ENCODE assay signal across 20 cellular contexts in the genomic region with DNA sequence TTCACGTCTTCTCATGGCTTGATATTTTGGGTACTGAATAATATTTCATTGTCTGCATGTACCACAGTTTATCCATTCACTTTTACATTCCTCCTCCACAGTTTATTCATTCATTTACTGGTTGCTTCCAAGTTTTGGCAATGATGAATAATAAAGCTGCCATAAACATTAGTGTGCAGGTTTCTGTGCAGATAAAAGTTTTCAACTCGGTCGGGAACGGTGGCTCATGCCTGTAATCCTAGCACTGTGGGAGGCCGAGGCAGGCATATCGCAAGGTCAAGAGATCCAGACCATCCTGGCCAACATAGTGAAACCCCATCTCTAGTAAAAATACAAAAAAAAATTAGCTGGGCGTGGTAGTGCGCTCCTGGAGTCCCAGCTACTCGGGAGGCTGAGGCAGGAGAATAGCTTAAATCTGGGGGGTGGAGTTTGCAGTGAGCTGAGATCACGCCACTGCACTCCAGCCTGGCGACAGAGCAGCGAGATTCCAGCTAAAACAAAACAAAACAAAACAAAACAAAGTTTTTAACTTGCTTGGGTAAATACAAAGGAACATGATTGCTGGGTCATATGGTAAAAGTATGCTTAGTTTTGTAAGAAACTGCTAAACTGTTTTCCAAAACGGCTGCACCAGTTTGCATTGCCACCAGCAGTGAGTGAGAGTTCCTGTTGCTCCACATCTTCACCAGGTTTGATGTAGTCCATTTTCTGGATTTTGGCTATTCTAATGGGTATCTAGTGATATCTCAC.
A peak's percentile ranks its signal among the peaks of the same experiment; 100 is the strongest.
DNase-seq lines count a peak whose midpoint lies in the region; ATAC-seq and TF ChIP-seq lines count a peak whose summit lies in the region.
"Had no signal": no experiment of that assay in that cellular context is flagged by ENCODE, and none has a peak within 500 bp of the region (broad histone marks: within the 10 kb centered on the region; RNA-seq: fewer than 3 reads in every experiment).

No MANE protein-coding gene starts in this region.

- no peaks in the 10 kb centered on the region for H4K20me1 ChIP-seq in fibroblast of lung (ENCODE audit: control insufficient read depth, extremely low read depth, insufficient read depth, low read length)

- H3K9me3 ChIP-seq in T-helper 17 cell (ENCODE audit: control insufficient read depth, low read length, poor library complexity, severe bottlenecking) (no peaks in the 10 kb centered on the region), fibroblast of lung (ENCODE audit: control insufficient read depth, insufficient read depth, low read depth, low read length) (no peaks in the 10 kb centered on the region)
- H3K9me3 ChIP-seq: Caco-2 had no signal

- H3K27ac Mint-ChIP-seq in T-helper 17 cell (peak overlapping the region; percentile 39), nephron progenitor cell (no peak overlapping the region)
- no peak overlapping the region for H3K27ac Mint-ChIP-seq in activated CD4-positive, alpha-beta T cell treated with anti-CD3 and anti-CD28 coated beads for 36 hours

- H3K4me3 ChIP-seq in AG10803 (ENCODE audit: low read length) (no peak overlapping the region), fibroblast of lung (replicated peaks in 1 of 4; ENCODE audit: control extremely low read depth in 1 of 4, insufficient read depth in 1 of 4, low read depth in 3 of 4, low read length in 4 of 4) (no peak overlapping the region)
- H3K4me3 ChIP-seq: GM12878 had no signal

- H3K27ac ChIP-seq in fibroblast of lung (ENCODE audit: insufficient read depth, low read length): no peak overlapping the region

- H3K9ac ChIP-seq in fibroblast of lung (ENCODE audit: insufficient read depth, low read length): no peak overlapping the region

- no peak for ATAC-seq in T-helper 17 cell
- peak; percentile 68 for ATAC-seq in omental fat pad (ENCODE audit: low FRiP score)
- ATAC-seq in activated CD4-positive, alpha-beta T cell treated with anti-CD3 and anti-CD28 coated beads for 36 hours: no peak
- ATAC-seq: GM12878, Panc1, Right ventricle myocardium inferior had no signal

- no peak overlapping the region for H2AFZ ChIP-seq in fibroblast of lung (ENCODE audit: low read length)

- no peaks in the 10 kb centered on the region for H3K36me3 ChIP-seq in fibroblast of lung (ENCODE audit: control insufficient read depth, insufficient read depth, low read length)

- H3K27me3 Mint-ChIP-seq in T-helper 17 cell: no peaks in the 10 kb centered on the region
- no peaks in the 10 kb centered on the region for H3K27me3 Mint-ChIP-seq in activated CD4-positive, alpha-beta T cell treated with anti-CD3 and anti-CD28 coated beads for 36 hours
- H3K27me3 Mint-ChIP-seq in nephron progenitor cell (ENCODE audit: low read depth, poor library complexity): peaks cover 3% of the 10 kb centered on the region

- no peaks in the 10 kb centered on the region for H3K9me3 Mint-ChIP-seq in activated CD4-positive, alpha-beta T cell treated with anti-CD3 and anti-CD28 coated beads for 36 hours (ENCODE audit: low read depth)
- no peaks in the 10 kb centered on the region for H3K9me3 Mint-ChIP-seq in nephron progenitor cell
- H3K9me3 Mint-ChIP-seq: CD14-positive monocyte had no signal

- peaks cover 6% of the 10 kb centered on the region for H3K36me3 Mint-ChIP-seq in T-helper 17 cell (ENCODE audit: low read depth)
- peaks cover 7% of the 10 kb centered on the region for H3K36me3 Mint-ChIP-seq in activated CD4-positive, alpha-beta T cell treated with anti-CD3 and anti-CD28 coated beads for 36 hours (ENCODE audit: low read depth)
- peaks cover 41% of the 10 kb centered on the region for H3K36me3 Mint-ChIP-seq in nephron progenitor cell (ENCODE audit: low read depth)

- POLR2A ChIA-PET in activated CD4-positive, alpha-beta T cell treated with anti-CD3 and anti-CD28 coated beads for 36 hours (lab: Charles Lee): interaction anchor here (0.6 kb wide), 1 partner anchor 128 kb away, joined by 4 read pairs; no protein-coding TSS in a partner anchor

- CTCF ChIA-PET in activated CD4-positive, alpha-beta T cell treated with anti-CD3 and anti-CD28 coated beads for 36 hours (lab: Charles Lee): interaction anchor here (0.6 to 1.1 kb wide), 3 partner anchors 10 to 79 kb away, joined by 3 to 4 read pairs (median 3); no protein-coding TSS in a partner anchor

- intact Hi-C loops in activated CD4-positive, alpha-beta T cell treated with anti-CD3 and anti-CD28 coated beads for 36 hours (cut with DNase I, micrococcal nuclease): no loop called here

- peak overlapping the region; percentile 13 for H3K4me2 ChIP-seq in fibroblast of lung (ENCODE audit: extremely low read depth, insufficient read depth, low read length)

- peaks cover 13% of the 10 kb centered on the region for H3K4me1 ChIP-seq in fibroblast of lung (ENCODE audit: control insufficient read depth, extremely low read depth, insufficient read depth, low read length)
- H3K4me1 ChIP-seq: Caco-2 had no signal

- no peaks in the 10 kb centered on the region for H3K27me3 ChIP-seq in fibroblast of lung (ENCODE audit: control insufficient read depth, insufficient read depth, low read length)

- DNase-seq in AG10803 (ENCODE audit: low read depth): peak; percentile 45
- no peak for DNase-seq in T-helper 17 cell
- DNase-seq in fibroblast of lung (ENCODE audit: low read depth in 2 of 2): peak in 1 of 2 donors; percentile 73
- DNase-seq in omental fat pad (ENCODE audit: low spot score): no peak
- DNase-seq in NCI-H1930 (lab: John Stamatoyannopoulos, UW): no peak
- DNase-seq in activated CD4-positive, alpha-beta T cell treated with anti-CD3 and anti-CD28 coated beads for 36 hours: no peak
- DNase-seq in nephron progenitor cell: no peak
- DNase-seq in NCI-H510A treated with DMSO at 0.1 percent for 48 hours (lab: John Stamatoyannopoulos, UW): no peak
- DNase-seq: 8988T, Caco-2, GOT3, KG1, MM.1S, NCI-H1105, NCI-H187, NCI-H2171 had no signal

- no peaks in the 10 kb centered on the region for H3K79me2 ChIP-seq in fibroblast of lung (ENCODE audit: control insufficient read depth, insufficient read depth, low read length)

- H3K4me3 Mint-ChIP-seq in T-helper 17 cell (no peak overlapping the region), nephron progenitor cell (no peak overlapping the region)
- H3K4me3 Mint-ChIP-seq in activated CD4-positive, alpha-beta T cell treated with anti-CD3 and anti-CD28 coated beads for 36 hours: no peak overlapping the region
- H3K4me3 Mint-ChIP-seq: CD14-positive monocyte had no signal

- H3K4me1 Mint-ChIP-seq in T-helper 17 cell (peaks cover 15% of the 10 kb centered on the region), nephron progenitor cell (peaks cover 50% of the 10 kb centered on the region)
- H3K4me1 Mint-ChIP-seq in activated CD4-positive, alpha-beta T cell treated with anti-CD3 and anti-CD28 coated beads for 36 hours: no peaks in the 10 kb centered on the region

- TF ChIP-seq CTCF in AG10803 (conservative IDR thresholded peaks at IDR 0.05; ENCODE audit: low read length) (no peak), fibroblast of lung (conservative IDR thresholded peaks at IDR 0.05 in 1 of 2, IDR thresholded peaks at IDR 0.05 in 1 of 2; ENCODE audit: low read depth in 1 of 2, low read length in 2 of 2) (no peak), omental fat pad (IDR thresholded peaks at IDR 0.05) (no peak), nephron progenitor cell (IDR thresholded peaks at IDR 0.05) (no peak)
